ENCODE assay signal across 24 cellular contexts in the genomic region with DNA sequence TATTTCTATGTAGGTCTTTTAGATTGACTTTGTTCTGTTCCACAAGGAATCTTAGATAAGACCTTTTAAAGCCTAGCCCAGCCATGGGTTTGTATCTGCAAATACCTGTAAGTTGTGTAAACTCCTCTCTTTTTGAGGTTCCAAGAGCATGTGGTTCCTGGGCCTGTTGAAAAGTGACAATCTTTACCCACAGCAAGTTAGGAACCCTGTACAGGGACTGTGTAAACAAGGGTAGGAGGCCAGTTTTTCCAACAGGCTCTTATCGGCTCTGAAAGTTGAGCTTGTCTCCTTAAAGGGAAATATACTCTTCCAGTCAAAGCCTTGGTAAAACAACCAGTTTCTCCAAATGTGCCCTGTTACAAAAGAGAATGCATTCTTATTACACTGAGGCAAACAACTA. TPM values are rescaled to one million over a fixed set of nuclear protein-coding genes. Genes with fewer than 3 reads are reported as not detected.
DNase-seq lines count a peak whose midpoint lies in the region; ATAC-seq and TF ChIP-seq lines count a peak whose summit lies in the region.
"Had no signal": no experiment of that assay in that cellular context is flagged by ENCODE, and none has a peak within 500 bp of the region (broad histone marks: within the 10 kb centered on the region; RNA-seq: fewer than 3 reads in every experiment).

No MANE protein-coding gene starts in this region.

- 32 to 49% methylated on average over 1 of the region's 1 CpG for WGBS in heart right ventricle, 2 donors
- 57 to 67% methylated on average over 1 of the region's 1 CpG for WGBS in mesodermal cell (ENCODE audit: insufficient coverage in 2 of 2), 2 experiments
- 10 to 47% (median 25%) methylated on average over 1 of the region's 1 CpG for WGBS in stomach, 5 donors
- WGBS in H9 (ENCODE audit: extremely low coverage, insufficient read length, low lambda C conversion rate), result no CpG with 5 or more reads among the region's 1 CpG

- TF ChIP-seq CTCF in cardiac muscle cell (IDR thresholded peaks at IDR 0.05; ENCODE audit: low read depth, low read length) (no peak), heart right ventricle (IDR thresholded peaks at IDR 0.05) (no peak), stomach (IDR thresholded peaks at IDR 0.05) (no peak), H9 (conservative IDR thresholded peaks at IDR 0.05) (no peak)

- no peaks in the 10 kb centered on the region for H3K27me3 Mint-ChIP-seq in H9 (ENCODE audit: low read depth)

- H3K18ac ChIP-seq in H9 (ENCODE audit: insufficient read length, low read depth, low read length), result no peak overlapping the region

- H3K9me3 ChIP-seq in cardiac muscle cell (ENCODE audit: low read depth) (no peaks in the 10 kb centered on the region), heart right ventricle (peaks cover 0 to 8% (median 0%) of the 10 kb centered on the region in 11 donors), mesodermal cell (ENCODE audit: control insufficient read depth, low read length) (peaks cover 7% of the 10 kb centered on the region), stomach (peaks cover 0 to 14% (median 0%) of the 10 kb centered on the region in 4 donors), H9 (ENCODE audit: control insufficient read depth, low read depth, low read length) (no peaks in the 10 kb centered on the region)
- H3K9me3 ChIP-seq: HAP-1 had no signal

- H3K9ac ChIP-seq in H9 (ENCODE audit: extremely low read depth, insufficient read length, low read length), result no peak overlapping the region
- H3K9ac ChIP-seq: GM23248 had no signal

- peaks cover 0 to 22% (median 3%) of the 10 kb centered on the region in 3 experiments; a peak in 6 of 7 replicates for H3K36me3 Mint-ChIP-seq in H9 (ENCODE audit: insufficient read depth in 1 of 3, low read depth in 3 of 3)

- no peak overlapping the region for H2BK20ac ChIP-seq in H9 (ENCODE audit: low read depth, low read length, poor library complexity, severe bottlenecking)

- no peak overlapping the region for H4K5ac ChIP-seq in H9 (ENCODE audit: insufficient read length, low read depth, low read length)

- DNase-seq in cardiac muscle cell (ENCODE audit: low read depth in 1 of 2, low spot score in 1 of 2), result no peak
- no peak for DNase-seq in heart right ventricle
- peak; percentile 40 for DNase-seq in stomach
- no peak for DNase-seq in H9
- no peak for DNase-seq in T-helper 9 cell
- DNase-seq: 8988T, ACHN, Calu3, GM23248, HFFc6, KBM-7, MV-4-11, NCI-H1105, NCI-H1436 treated with DMSO at 0.1 percent for 48 hours, NCI-H187 treated with DMSO at 0.1 percent for 48 hours, NCI-H446, NCI-H524 treated with DMSO at 0.1 percent for 48 hours, NCI-H774 had no signal

- no peaks in the 10 kb centered on the region for H3K79me1 ChIP-seq in H9 (ENCODE audit: insufficient read depth, low read depth, low read length, poor library complexity, severe bottlenecking)

- no peak overlapping the region for H3K4me3 ChIP-seq in cardiac muscle cell
- H3K4me3 ChIP-seq in heart right ventricle, result no peak overlapping the region
- H3K4me3 ChIP-seq in mesodermal cell (ENCODE audit: extremely low read depth, insufficient read depth, low read length, poor library complexity, severe bottlenecking), result no peak overlapping the region
- no peak overlapping the region for H3K4me3 ChIP-seq in stomach
- H3K4me3 ChIP-seq: GM23248, HAP-1 had no signal

- H3K4me1 ChIP-seq in cardiac muscle cell (ENCODE audit: low read depth) (peaks cover 27% of the 10 kb centered on the region), heart right ventricle (no peaks in the 10 kb centered on the region), mesodermal cell (ENCODE audit: control insufficient read depth, insufficient read depth, low read length, poor library complexity, severe bottlenecking) (peaks cover 11% of the 10 kb centered on the region), stomach (peaks cover 6 to 35% (median 20%) of the 10 kb centered on the region in 4 donors), H9 (ENCODE audit: insufficient read depth, low read length) (no peaks in the 10 kb centered on the region)
- H3K4me1 ChIP-seq: HAP-1 had no signal

- H3K14ac ChIP-seq in H9 (ENCODE audit: insufficient read depth, low read length), result no peak overlapping the region

- H2AK5ac ChIP-seq in H9 (ENCODE audit: insufficient read length, low read length), result no peak overlapping the region

- no peak overlapping the region for H3K4ac ChIP-seq in H9 (ENCODE audit: low read depth, low read length)

- no peak overlapping the region for H3K27ac Mint-ChIP-seq in H9
- H3K27ac Mint-ChIP-seq: HFFc6 had no signal

- no peak overlapping the region for H4K91ac ChIP-seq in H9 (ENCODE audit: insufficient read length, low read depth, low read length)

- H3K36me3 ChIP-seq in cardiac muscle cell, result no peaks in the 10 kb centered on the region
- H3K36me3 ChIP-seq in heart right ventricle, result no peaks in the 10 kb centered on the region
- no peaks in the 10 kb centered on the region for H3K36me3 ChIP-seq in mesodermal cell (ENCODE audit: control insufficient read depth, insufficient read depth, low read length)
- H3K36me3 ChIP-seq in stomach, result no peaks in the 10 kb centered on the region
- H3K36me3 ChIP-seq: HAP-1 had no signal

- peaks cover 8 to 10% of the 10 kb centered on the region in 2 experiments for H3K4me1 Mint-ChIP-seq in H9

- H3K23ac ChIP-seq in H9 (ENCODE audit: insufficient read length, low read depth, low read length), result no peak overlapping the region

- no peak overlapping the region for H2BK120ac ChIP-seq in H9 (ENCODE audit: low read depth, low read length, poor library complexity, severe bottlenecking)

- no peak for TF ChIP-seq POLR2A in stomach (IDR thresholded peaks at IDR 0.05)

- H2BK15ac ChIP-seq in H9 (ENCODE audit: low read depth, low read length), result no peak overlapping the region

- no peak overlapping the region for H4K8ac ChIP-seq in H9 (replicated peaks; ENCODE audit: insufficient read length, low read depth, low read length)

- no peak overlapping the region for H3K4me3 Mint-ChIP-seq in H9
- H3K4me3 Mint-ChIP-seq: HFFc6 had no signal

- TF ChIP-seq EP300 in stomach (IDR thresholded peaks at IDR 0.05), result no peak

- H3K27me3 ChIP-seq in cardiac muscle cell, result no peaks in the 10 kb centered on the region
- no peaks in the 10 kb centered on the region for H3K27me3 ChIP-seq in heart right ventricle
- H3K27me3 ChIP-seq in stomach, result no peaks in the 10 kb centered on the region
- no peaks in the 10 kb centered on the region for H3K27me3 ChIP-seq in H9 (ENCODE audit: insufficient read depth, low read length)

- H3K9me3 Mint-ChIP-seq in H9, result peaks cover 10 to 18% of the 10 kb centered on the region in 2 experiments; a peak in 4 of 5 replicates

- H2AFZ ChIP-seq in H9 (ENCODE audit: low read length), result no peak overlapping the region
- H2AFZ ChIP-seq: GM23248 had no signal

- ATAC-seq in heart right ventricle, result no peak
- ATAC-seq in GM21367 (IDR thresholded peaks at IDR 0.05; ENCODE audit: unreplicated experiment), result no peak

- no peak overlapping the region for H3T11ph ChIP-seq in H9 (ENCODE audit: low read length)

- H4K20me1 ChIP-seq in H9 (ENCODE audit: control insufficient read depth, insufficient read depth, insufficient read length), result no peaks in the 10 kb centered on the region

- peak overlapping the region; percentile 83 for H3K27ac ChIP-seq in cardiac muscle cell
- no peak overlapping the region for H3K27ac ChIP-seq in heart right ventricle
- peak overlapping the region; percentile 13 for H3K27ac ChIP-seq in mesodermal cell (ENCODE audit: low read depth, low read length, severe bottlenecking)
- peak overlapping the region in 3 of 5 donors; percentile 9 to 69 (median 35) for H3K27ac ChIP-seq in stomach
- no peak overlapping the region for H3K27ac ChIP-seq in H9 (ENCODE audit: insufficient read length, low read depth, low read length)
- H3K27ac ChIP-seq: GM23248 had no signal

- H3K23me2 ChIP-seq in H9 (ENCODE audit: insufficient read length, low read depth, low read length, poor library complexity, severe bottlenecking), result no peaks in the 10 kb centered on the region

- H3K79me2 ChIP-seq in H9 (ENCODE audit: insufficient read depth, low read length), result no peaks in the 10 kb centered on the region

- H2BK5ac ChIP-seq in H9 (ENCODE audit: insufficient read length, low read length), result no peak overlapping the region

- H3K4me2 ChIP-seq in H9 (ENCODE audit: insufficient read depth, insufficient read length, low read length), result no peak overlapping the region

- intact Hi-C loops in heart right ventricle (cut with DNase I), result loop anchor here in 1 of 10 donors (10.0 kb wide), 1 partner anchor 62 kb away; no protein-coding TSS in a partner anchor
- intact Hi-C loops in stomach (cut with DNase I; ENCODE audit: low total_unique reads), result no loop called here

- H3K56ac ChIP-seq in H9 (ENCODE audit: insufficient read length, low read depth, low read length), result no peak overlapping the region

- H2BK12ac ChIP-seq in H9 (ENCODE audit: insufficient read length, low read depth, low read length), result no peak overlapping the region

RNA-seq across cellular contexts. Expression of gene ASXL3, which starts 15.3 kb away (rescaled TPM):
- total RNA-seq in cardiac muscle cell (8.0 and 10.0 TPM in 2 replicates), heart right ventricle (1 to 10 TPM; 3.0 to 8.1 (median 4.5) TPM), stomach (1 to 10 TPM in 4 of 5 donors, not detected in 1; 1.2 to 8.0 (median 6.1) TPM), H9 (2021) (0.35 and 0.70 TPM in 2 replicates)
- polyA plus RNA-seq in cardiac muscle cell (6.1 and 8.3 TPM in 2 replicates), heart right ventricle (under 1 TPM; 0.12 to 0.88 TPM), stomach (under 1 TPM; 0.28 to 0.61 (median 0.31) TPM)
- polyA plus RNA-seq in mesodermal cell (2013, experiment 1 of 2), result 6.0 TPM
- 8.5 TPM for polyA plus RNA-seq in mesodermal cell (2013, experiment 2 of 2)
- total RNA-seq: GM23248, HFFc6, HT1080, MCF 10A had no signal
- polyA plus RNA-seq: BJ, GM23248 had no signal

Comparison
In these comparisons a context has a peak if more than half of its experiments do, and no peak if none do; other contexts are left out.
1. H3K27ac ChIP-seq: peak in cardiac muscle cell (single experiment), mesodermal cell (single experiment) and stomach (3 of 5); none in heart right ventricle (0 of 10) and H9 (single experiment).